9 cellular contexts compared by ENCODE assay signal in the genomic region with DNA sequence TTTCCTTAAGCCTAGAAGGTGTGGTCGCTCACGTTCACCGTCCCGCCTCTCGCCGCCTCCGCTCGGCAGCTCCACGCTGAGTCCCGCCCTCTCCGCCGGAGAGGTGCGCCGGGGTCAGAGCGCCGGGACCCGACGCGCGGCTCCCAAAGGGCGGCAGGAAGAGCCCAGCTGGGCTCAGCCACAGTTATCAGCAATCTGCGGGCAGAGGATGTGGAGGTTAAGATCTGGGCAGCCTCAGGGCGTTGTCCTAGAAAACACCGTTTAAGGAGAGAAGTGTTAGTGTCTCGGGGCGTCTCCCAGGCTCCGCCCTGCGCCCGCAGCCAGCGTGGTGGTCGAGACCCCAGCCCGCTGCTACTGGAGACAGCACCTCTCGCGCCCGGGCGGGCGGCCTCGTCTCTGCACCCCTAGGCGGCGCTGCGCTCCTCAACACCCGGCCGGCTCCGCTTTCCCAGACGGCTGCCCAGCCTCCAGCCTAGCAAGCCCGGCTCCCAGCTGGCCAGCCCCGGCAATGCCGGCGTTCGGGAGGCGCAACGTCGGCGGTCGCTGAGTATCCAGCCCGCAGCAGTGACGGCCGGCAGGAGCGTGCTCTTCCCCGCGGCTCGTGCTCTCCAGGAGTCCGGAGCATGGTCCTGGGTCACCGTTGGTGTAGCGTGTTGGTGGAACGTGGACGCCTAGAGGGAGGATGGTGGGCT. TPM values are rescaled to one million over a fixed set of nuclear protein-coding genes. Genes with fewer than 3 reads are reported as not detected.
DNase-seq lines count a peak whose midpoint lies in the region; ATAC-seq and TF ChIP-seq lines count a peak whose summit lies in the region.
"Had no signal": no experiment of that assay in that cellular context is flagged by ENCODE, and none has a peak within 500 bp of the region (broad histone marks: within the 10 kb centered on the region; RNA-seq: fewer than 3 reads in every experiment).

Gene PCDHAC1, plus strand, starts transcription at position 89 of the 692 bp plus-strand sequence. Its CDS starts 594 bp downstream, at position 683.

- no peak within 1 kb of the TSS for H3K27ac ChIP-seq in tibial artery

- intact Hi-C loops in tibial artery (cut with DNase I; ENCODE audit: low total_unique reads): no loop called here

- POLR2A ChIA-PET in activated CD8-positive, alpha-beta T cell treated with anti-CD3 and anti-CD28 coated beads, Interleukin-2, amount 10 ng/mL, durations not matched to agents 7 days and 5 days (lab: Charles Lee): no interaction called here
- POLR2A ChIA-PET in naive thymus-derived CD8-positive, alpha-beta T cell (lab: Charles Lee): no interaction called here

- peaks cover 4% of the 10 kb centered on the region for H3K9me3 Mint-ChIP-seq in activated CD8-positive, alpha-beta T cell treated with anti-CD3 and anti-CD28 coated beads, Interleukin-2, amount 10 ng/mL, durations not matched to agents 7 days and 5 days (ENCODE audit: insufficient read depth)
- peaks cover 0 to 29% (median 11%) of the 10 kb centered on the region in 9 donors for H3K9me3 Mint-ChIP-seq in naive thymus-derived CD8-positive, alpha-beta T cell

- no peaks in the 10 kb centered on the region for H3K36me3 ChIP-seq in tibial artery

- CTCF ChIA-PET in activated CD8-positive, alpha-beta T cell treated with anti-CD3 and anti-CD28 coated beads, Interleukin-2, amount 10 ng/mL, durations not matched to agents 7 days and 5 days (lab: Charles Lee): no interaction called here

- peaks cover 24% of the 10 kb centered on the region for H3K27me3 Mint-ChIP-seq in activated CD8-positive, alpha-beta T cell treated with anti-CD3 and anti-CD28 coated beads, Interleukin-2, amount 10 ng/mL, durations not matched to agents 7 days and 5 days (ENCODE audit: low read depth)
- peaks cover 35 to 90% (median 50%) of the 10 kb centered on the region in 5 donors for H3K27me3 Mint-ChIP-seq in naive thymus-derived CD8-positive, alpha-beta T cell

- peaks cover 0 to 24% of the 10 kb centered on the region in 2 donors for H3K27me3 ChIP-seq in tibial artery

- peaks cover 0 to 20% (median 12%) of the 10 kb centered on the region in 4 donors for H3K4me1 ChIP-seq in tibial artery

- H3K4me1 Mint-ChIP-seq in activated CD8-positive, alpha-beta T cell treated with anti-CD3 and anti-CD28 coated beads, Interleukin-2, amount 10 ng/mL, durations not matched to agents 7 days and 5 days (ENCODE audit: low read depth): no peaks in the 10 kb centered on the region
- peaks cover 0 to 19% (median 9%) of the 10 kb centered on the region in 4 donors for H3K4me1 Mint-ChIP-seq in naive thymus-derived CD8-positive, alpha-beta T cell

- no peak for ATAC-seq in activated CD8-positive, alpha-beta T cell treated with anti-CD3 and anti-CD28 coated beads, Interleukin-2, amount 10 ng/mL, durations not matched to agents 7 days and 5 days
- ATAC-seq in naive thymus-derived CD8-positive, alpha-beta T cell: peak in 1 of 2 donors; percentile 32
- no peak for ATAC-seq in HG02571 (IDR thresholded peaks at IDR 0.05; ENCODE audit: unreplicated experiment)
- ATAC-seq in GM18858 (IDR thresholded peaks at IDR 0.05; ENCODE audit: unreplicated experiment): no peak
- ATAC-seq: Panc1 had no signal

- H3K4me3 Mint-ChIP-seq in activated CD8-positive, alpha-beta T cell treated with anti-CD3 and anti-CD28 coated beads, Interleukin-2, amount 10 ng/mL, durations not matched to agents 7 days and 5 days: no peak within 1 kb of the TSS
- peak within 1 kb of the TSS; percentile 19 to 83 (median 72) for H3K4me3 Mint-ChIP-seq in naive thymus-derived CD8-positive, alpha-beta T cell

- DNase-seq in DMS153 treated with DMSO at 0.1 percent for 48 hours (lab: John Stamatoyannopoulos, UW; ENCODE audit: unreplicated experiment): peak; percentile 44
- peak; percentile 75 for DNase-seq in NCI-H1694 treated with DMSO at 0.1 percent for 48 hours (lab: John Stamatoyannopoulos, UW)
- DNase-seq in activated CD8-positive, alpha-beta T cell treated with anti-CD3 and anti-CD28 coated beads, Interleukin-2, amount 10 ng/mL, durations not matched to agents 7 days and 5 days: no peak
- DNase-seq in fibroblast of villous mesenchyme (ENCODE audit: low read depth): peak; percentile 31
- peak in 2 of 10 donors; percentile 10 to 13 for DNase-seq in naive thymus-derived CD8-positive, alpha-beta T cell
- DNase-seq in tibial artery: peak; percentile 72 to 74

- peaks cover 2% of the 10 kb centered on the region for H3K36me3 Mint-ChIP-seq in activated CD8-positive, alpha-beta T cell treated with anti-CD3 and anti-CD28 coated beads, Interleukin-2, amount 10 ng/mL, durations not matched to agents 7 days and 5 days (ENCODE audit: low read depth)
- H3K36me3 Mint-ChIP-seq in naive thymus-derived CD8-positive, alpha-beta T cell: peaks cover 2 to 22% (median 5%) of the 10 kb centered on the region in 3 donors

- peak within 1 kb of the TSS; percentile 37 for H3K27ac Mint-ChIP-seq in activated CD8-positive, alpha-beta T cell treated with anti-CD3 and anti-CD28 coated beads, Interleukin-2, amount 10 ng/mL, durations not matched to agents 7 days and 5 days
- peak within 1 kb of the TSS in 1 of 10 donors; percentile 53 for H3K27ac Mint-ChIP-seq in naive thymus-derived CD8-positive, alpha-beta T cell

- H3K9me3 ChIP-seq in tibial artery: no peaks in the 10 kb centered on the region

- TF ChIP-seq CTCF in fibroblast of villous mesenchyme (IDR thresholded peaks at IDR 0.05; ENCODE audit: insufficient read depth, low read depth, low read length) (peak; percentile 48), tibial artery (IDR thresholded peaks at IDR 0.05) (peak; percentile 43 to 57)

- H3K4me3 ChIP-seq in fibroblast of villous mesenchyme (ENCODE audit: low read depth, low read length): peak within 1 kb of the TSS; percentile 46
- peak within 1 kb of the TSS; percentile 49 for H3K4me3 ChIP-seq in tibial artery

RNA-seq across cellular contexts. Expression of gene PCDHAC1, which starts in this region (rescaled TPM):
- not detected for total RNA-seq in activated CD8-positive, alpha-beta T cell treated with anti-CD3 and anti-CD28 coated beads, Interleukin-2, amount 10 ng/mL, durations not matched to agents 7 days and 5 days
- under 0.01 TPM in 2 replicates for total RNA-seq in fibroblast of villous mesenchyme
- not detected for total RNA-seq in naive thymus-derived CD8-positive, alpha-beta T cell
- polyA plus RNA-seq in naive thymus-derived CD8-positive, alpha-beta T cell: not detected

Comparison
In these comparisons a context has a peak if more than half of its experiments do, and no peak if none do; other contexts are left out.
1. Peak in DNase-seq and H3K4me3 ChIP-seq in fibroblast of villous mesenchyme; RNA of the gene not detected or under 1 TPM.